In the genomic region with DNA sequence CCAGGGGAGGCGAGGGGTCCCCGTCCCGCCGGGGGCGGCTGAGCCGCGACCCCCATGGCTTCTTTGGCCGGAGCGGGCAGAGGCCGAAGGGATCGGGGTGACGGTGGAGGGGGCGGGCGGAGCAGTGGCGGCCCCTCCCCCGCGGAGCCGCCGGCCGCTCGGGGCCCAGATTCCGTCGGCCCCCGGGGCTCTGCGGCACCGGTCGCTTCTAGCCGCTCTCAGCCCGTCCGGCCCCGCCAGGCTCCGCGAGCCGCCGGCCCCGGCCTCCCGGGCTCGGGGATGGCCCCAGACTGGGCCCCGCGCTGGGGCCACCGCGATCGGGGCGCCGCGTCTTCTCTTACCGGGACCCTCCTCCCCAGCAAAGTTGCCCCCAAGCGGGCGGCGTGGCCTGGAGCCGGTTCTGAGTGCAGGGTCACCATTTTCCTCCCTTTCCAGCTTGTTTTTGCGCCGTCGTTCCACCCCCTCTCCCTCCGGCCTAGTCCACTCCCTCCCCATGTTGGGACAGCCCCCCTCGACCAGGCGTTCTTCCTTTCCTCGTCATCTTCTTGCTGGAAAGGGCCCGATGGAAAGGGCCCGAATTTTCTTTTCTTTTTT, we compare ENCODE assay signal across 8 cellular contexts. TPM values are rescaled to one million over a fixed set of nuclear protein-coding genes. Genes with fewer than 3 reads are reported as not detected.
DNase-seq lines count a peak whose midpoint lies in the region; ATAC-seq, FAIRE-seq and TF ChIP-seq lines count a peak whose summit lies in the region.

No MANE protein-coding gene starts in this region.

- peak overlapping the region; percentile 92 for H3K4me2 ChIP-seq in A549

- POLR2A ChIA-PET in A549 (lab: Yijun Ruan, JAX): interaction anchor here (0.6 to 5.5 kb wide), 3 partner anchors 12 to 214 kb away, joined by 3 to 36 read pairs (median 13); no protein-coding TSS in a partner anchor

- ATAC-seq in A549 (peak; percentile 73 to 77), GM18498 (IDR thresholded peaks at IDR 0.05; ENCODE audit: unreplicated experiment) (peak; percentile 32), HG03135 (IDR thresholded peaks at IDR 0.05; ENCODE audit: unreplicated experiment) (peak; percentile 21)

- DNase-seq in A549 (ENCODE audit: low read depth in 1 of 2, low spot score in 1 of 2): peak; percentile 49 to 79
- peak; percentile 56 to 73 for DNase-seq in SW 1271 (lab: John Stamatoyannopoulos, UW)
- DNase-seq in choroid plexus epithelial cell (ENCODE audit: low read depth): no peak
- DNase-seq in kidney tubule cell (ENCODE audit: low spot score): peak; percentile 70
- DNase-seq in stimulated activated CD4-positive, alpha-beta T cell treated with anti-CD3 and anti-CD28 coated beads, Interleukin-12 subunit alpha, Interleukin-12 subunit beta, amount 100 ng/mL, for 48 hours (ENCODE audit: low read depth in 2 of 3, low spot score in 1 of 3): peak in 2 of 3 donors; percentile 14 to 32
- no peak for DNase-seq in DMS79 treated with DMSO at 0.1 percent for 48 hours (lab: John Stamatoyannopoulos, UW)

- TF ChIP-seq EP300 in A549 (IDR thresholded peaks at IDR 0.05): no peak

- TF ChIP-seq CTCF in A549 (IDR thresholded peaks at IDR 0.05) (no peak), choroid plexus epithelial cell (conservative IDR thresholded peaks at IDR 0.05; ENCODE audit: low read depth, low read length) (no peak)

- H3K9me3 ChIP-seq in A549: no peaks in the 10 kb centered on the region

- H3K4me1 ChIP-seq in A549: peaks cover 56% of the 10 kb centered on the region

- WGBS in A549 (ENCODE audit: missing lambda C conversion rate): 1% methylated on average over 35 of the region's 60 CpGs

- no peak; a peak in 1 of 5 replicates for TF ChIP-seq RAD21 in A549 (conservative IDR thresholded peaks at IDR 0.05 in 1 of 2, IDR thresholded peaks at IDR 0.05 in 1 of 2)

- TF ChIP-seq POLR2A in A549 (IDR thresholded peaks at IDR 0.05; ENCODE audit: low read length): peak; percentile 30; the same call in 1 of the 2 replicates

- no peak for FAIRE-seq in A549 (lab: Jason Lieb, UNC)

- H3K27ac ChIP-seq in A549: peak overlapping the region; percentile 97 to 99

- H3K4me3 ChIP-seq in A549: peak overlapping the region; percentile 79
- H3K4me3 ChIP-seq in choroid plexus epithelial cell (ENCODE audit: low read depth, low read length): peak overlapping the region; percentile 92

- CTCF ChIA-PET in A549 (lab: Yijun Ruan, JAX): interaction anchor here (0.6 to 3.3 kb wide), 7 partner anchors 11 to 260 kb away, joined by 3 to 17 read pairs (median 4); no protein-coding TSS in a partner anchor

TF ChIP-seq in A549, 52 proteins besides CTCF, POLR2A, EP300 and RAD21:
- TF ChIP-seq JUNB (IDR thresholded peaks at IDR 0.05) (0 out of 2 replicates have a peak, but pooled peaks have one; percentile 23), ESRRA (IDR thresholded peaks at IDR 0.05; ENCODE audit: borderline replicate concordance, low read length) (no peak), PHF8 (IDR thresholded peaks at IDR 0.05; ENCODE audit: borderline replicate concordance, low read depth) (peak; percentile 52), GATA3 (IDR thresholded peaks at IDR 0.05; ENCODE audit: borderline replicate concordance) (no peak), FOXS1 (CRISPR knock-in tag; IDR thresholded peaks at IDR 0.05) (no peak), TP53 (CRISPR knock-in tag; IDR thresholded peaks at IDR 0.05) (no peak), SMC3 (IDR thresholded peaks at IDR 0.05) (no peak; the same call in 2 of the 3 replicates), EHF (CRISPR knock-in tag; IDR thresholded peaks at IDR 0.05) (no peak), FOSB (CRISPR knock-in tag; IDR thresholded peaks at IDR 0.05) (no peak), MYC (IDR thresholded peaks at IDR 0.05; ENCODE audit: borderline replicate concordance, low read length) (0 out of 2 replicates have a peak, but pooled peaks have one; percentile 24)
- TF ChIP-seq, protein P1, sequence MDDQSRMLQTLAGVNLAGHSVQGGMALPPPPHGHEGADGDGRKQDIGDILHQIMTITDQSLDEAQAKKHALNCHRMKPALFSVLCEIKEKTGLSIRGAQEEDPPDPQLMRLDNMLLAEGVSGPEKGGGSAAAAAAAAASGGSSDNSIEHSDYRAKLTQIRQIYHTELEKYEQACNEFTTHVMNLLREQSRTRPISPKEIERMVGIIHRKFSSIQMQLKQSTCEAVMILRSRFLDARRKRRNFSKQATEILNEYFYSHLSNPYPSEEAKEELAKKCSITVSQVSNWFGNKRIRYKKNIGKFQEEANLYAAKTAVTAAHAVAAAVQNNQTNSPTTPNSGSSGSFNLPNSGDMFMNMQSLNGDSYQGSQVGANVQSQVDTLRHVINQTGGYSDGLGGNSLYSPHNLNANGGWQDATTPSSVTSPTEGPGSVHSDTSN (IDR thresholded peaks at IDR 0.05): no peak; the same call in 1 of the 2 replicates
- TF ChIP-seq, protein P2, sequence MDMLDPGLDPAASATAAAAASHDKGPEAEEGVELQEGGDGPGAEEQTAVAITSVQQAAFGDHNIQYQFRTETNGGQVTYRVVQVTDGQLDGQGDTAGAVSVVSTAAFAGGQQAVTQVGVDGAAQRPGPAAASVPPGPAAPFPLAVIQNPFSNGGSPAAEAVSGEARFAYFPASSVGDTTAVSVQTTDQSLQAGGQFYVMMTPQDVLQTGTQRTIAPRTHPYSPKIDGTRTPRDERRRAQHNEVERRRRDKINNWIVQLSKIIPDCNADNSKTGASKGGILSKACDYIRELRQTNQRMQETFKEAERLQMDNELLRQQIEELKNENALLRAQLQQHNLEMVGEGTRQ (IDR thresholded peaks at IDR 0.05): no peak
- TF ChIP-seq, protein P3, sequence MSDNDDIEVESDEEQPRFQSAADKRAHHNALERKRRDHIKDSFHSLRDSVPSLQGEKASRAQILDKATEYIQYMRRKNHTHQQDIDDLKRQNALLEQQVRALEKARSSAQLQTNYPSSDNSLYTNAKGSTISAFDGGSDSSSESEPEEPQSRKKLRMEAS (IDR thresholded peaks at IDR 0.05): peak; percentile 33; the same call in 1 of the 2 replicates
- TF ChIP-seq, protein P4, sequence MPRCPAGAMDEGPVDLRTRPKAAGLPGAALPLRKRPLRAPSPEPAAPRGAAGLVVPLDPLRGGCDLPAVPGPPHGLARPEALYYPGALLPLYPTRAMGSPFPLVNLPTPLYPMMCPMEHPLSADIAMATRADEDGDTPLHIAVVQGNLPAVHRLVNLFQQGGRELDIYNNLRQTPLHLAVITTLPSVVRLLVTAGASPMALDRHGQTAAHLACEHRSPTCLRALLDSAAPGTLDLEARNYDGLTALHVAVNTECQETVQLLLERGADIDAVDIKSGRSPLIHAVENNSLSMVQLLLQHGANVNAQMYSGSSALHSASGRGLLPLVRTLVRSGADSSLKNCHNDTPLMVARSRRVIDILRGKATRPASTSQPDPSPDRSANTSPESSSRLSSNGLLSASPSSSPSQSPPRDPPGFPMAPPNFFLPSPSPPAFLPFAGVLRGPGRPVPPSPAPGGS (IDR thresholded peaks at IDR 0.05): no peak; the same call in 2 of the 3 replicates

RNA-seq across cellular contexts. Expression of a gene that starts 0.8 kb away (rescaled TPM):
- polyA plus RNA-seq in A549 (2011; rRNA removed): 45.1 and 48.3 TPM in 2 replicates
- 3.1 and 4.9 TPM in 2 replicates for polyA plus RNA-seq in A549 (2012; cell fraction: cytosol; rRNA removed)
- 8.0 and 9.6 TPM in 2 replicates for polyA plus RNA-seq in A549 (2012; cell fraction: nucleus; rRNA removed)
- polyA plus RNA-seq in A549 (2017; fragmentation: RNase III; extraction: RNeasy Plus Mini Kit Qiagen cat#74134 plus additional on column Dnase treatment): 8.2 to 9.5 TPM (median 8.3 TPM) in 3 replicates
- 75.4 and 86.1 TPM in 2 replicates for polyA minus RNA-seq in A549 (2011; rRNA and poly(A)+ RNA removed)

Comparison
In these comparisons a context has a peak if more than half of its experiments do, and no peak if none do; other contexts are left out.
1. ATAC-seq: peak in every context shown above with its lines; median percentile 75 in A549; 32 in GM18498; 21 in HG03135.
2. DNase-seq: peak in A549 (2 of 2), SW 1271 (2 of 2), kidney tubule cell (single experiment) and stimulated activated CD4-positive, alpha-beta T cell treated with anti-CD3 and anti-CD28 coated beads, Interleukin-12 subunit alpha, Interleukin-12 subunit beta, amount 100 ng/mL, for 48 hours (2 of 3); none in choroid plexus epithelial cell (single experiment) and DMS79 treated with DMSO at 0.1 percent for 48 hours (single experiment).